In the genomic region with DNA sequence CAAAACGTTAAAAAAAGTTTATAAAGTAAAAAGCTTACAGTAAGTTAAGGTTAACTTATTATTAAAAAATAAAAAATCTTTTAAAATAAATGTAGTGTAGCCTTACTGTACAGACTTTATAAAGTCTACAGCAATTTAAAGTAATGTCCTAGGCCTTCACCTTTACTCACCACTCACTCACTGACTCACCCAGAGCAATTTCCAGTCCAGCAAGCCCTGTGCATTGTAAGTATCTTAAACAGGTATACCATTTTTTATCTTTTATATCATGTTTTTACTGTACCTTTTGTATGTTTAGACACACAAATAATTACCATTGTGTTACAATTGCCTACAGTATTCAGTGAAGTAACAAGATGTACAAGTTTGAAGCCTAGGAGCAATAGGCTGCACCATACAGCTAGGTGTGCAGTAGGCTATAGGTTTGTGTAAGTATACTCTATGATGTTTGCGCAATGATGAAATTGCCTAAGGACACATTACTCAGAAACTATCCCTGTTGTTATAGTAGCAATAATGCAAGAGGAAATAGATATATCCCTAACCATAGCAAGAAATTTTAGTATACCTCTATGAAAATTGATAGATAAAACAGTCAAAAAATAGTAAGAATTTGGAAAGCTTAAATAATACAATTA, we compare ENCODE assay signal across 17 cellular contexts.
"Had no signal": no experiment of that assay in that cellular context is flagged by ENCODE, and none has a peak within 500 bp of the region (broad histone marks: within the 10 kb centered on the region; RNA-seq: fewer than 3 reads in every experiment).

No MANE protein-coding gene starts in this region.

- DNase-seq: activated CD4-positive, alpha-beta T cell treated with anti-CD3 and anti-CD28 coated beads for 1 hour; activated CD4-positive, alpha-beta T cell treated with anti-CD3 and anti-CD28 coated beads, Interleukin-2, amount 50 U/mL, for 4 hours; activated naive CD4-positive, alpha-beta T cell treated with Interleukin-2 at 50 U/mL for 16 hours; activated T-cell treated with anti-CD3 and anti-CD28 coated beads for 4 hours; aorta; endodermal cell; hippocampal formation; kidney; left lung; natural killer cell; small intestine; stimulated activated CD4-positive, alpha-beta T cell treated with anti-CD3 and anti-CD28 coated beads, Interleukin-4, amount 100 ng/mL, for 4 hours; stimulated activated naive CD8-positive, alpha-beta T cell treated with anti-CD3 and anti-CD28 coated beads, Interleukin-15, Interleukin-2, amounts not matched to agents 100 U/mL and 50 U/mL, for 24 hours; transverse colon had no signal

- H3K4me3 ChIP-seq: left lung, right atrium auricular region, transverse colon had no signal

- H3K27me3 ChIP-seq: right atrium auricular region, transverse colon had no signal

- ATAC-seq: activated T-helper 17 cell treated with anti-CD3 and anti-CD28 coated beads, Interleukin-2, amount 50 U/mL, for 72 hours; left lung; natural killer cell; stimulated activated naive CD8-positive, alpha-beta T cell treated with anti-CD3 and anti-CD28 coated beads, Interleukin-15, Interleukin-2, amounts not matched to agents 100 U/mL and 50 U/mL, for 24 hours had no signal

- H3K27ac ChIP-seq: left lung, neutrophil, right atrium auricular region, transverse colon had no signal

- H3K9me3 ChIP-seq: left lung, neutrophil, right atrium auricular region, transverse colon had no signal

- H3K36me3 ChIP-seq: left lung, neutrophil, right atrium auricular region, transverse colon had no signal

- H3K4me1 ChIP-seq: left lung had no signal
